22 cellular contexts compared by ENCODE assay signal in genomic region chr16:68503334-68503733, GRCh38. TPM values are rescaled to one million over a fixed set of nuclear protein-coding genes. Genes with fewer than 3 reads are reported as not detected.
DNase-seq lines count a peak whose midpoint lies in the region; ATAC-seq and TF ChIP-seq lines count a peak whose summit lies in the region.
"Had no signal": no experiment of that assay in that cellular context is flagged by ENCODE, and none has a peak within 500 bp of the region (broad histone marks: within the 10 kb centered on the region; RNA-seq: fewer than 3 reads in every experiment).

No MANE protein-coding gene starts in this region.

- no peaks in the 10 kb centered on the region for H3K9me2 ChIP-seq in PC-3 (replicated peaks; ENCODE audit: low read length)

- TF ChIP-seq CTCF in PC-3 (conservative IDR thresholded peaks at IDR 0.05; ENCODE audit: low read depth, low read length) (no peak), foreskin keratinocyte (conservative IDR thresholded peaks at IDR 0.05) (no peak)

- no peak overlapping the region for H3K9ac ChIP-seq in PC-3 (ENCODE audit: low read length)

- POLR2A ChIA-PET in PC-3 (lab: Charles Lee; ENCODE audit: unreplicated experiment), result no interaction called here

- H3K27ac ChIP-seq in PC-3 (ENCODE audit: low read length) (no peak overlapping the region), foreskin keratinocyte (no peak overlapping the region)
- H3K27ac ChIP-seq: gastroesophageal sphincter, Peyer's patch, tibial nerve had no signal

- no peaks in the 10 kb centered on the region for H3F3A ChIP-seq in PC-3 (ENCODE audit: low read length, unreplicated experiment)

- no peaks in the 10 kb centered on the region for H4K20me1 ChIP-seq in PC-3 (ENCODE audit: low read length)

- H3K36me3 ChIP-seq in PC-3 (ENCODE audit: low read depth, low read length), result no peaks in the 10 kb centered on the region
- H3K36me3 ChIP-seq: gastroesophageal sphincter, Peyer's patch, tibial nerve had no signal

- no peaks in the 10 kb centered on the region for H3K9me3 ChIP-seq in PC-3 (ENCODE audit: low read length)
- H3K9me3 ChIP-seq: gastroesophageal sphincter, Peyer's patch, tibial nerve had no signal

- DNase-seq in A172 (ENCODE audit: low spot score) (peak; percentile 41), ELR (ENCODE audit: low read depth) (peak; percentile 83), PC-3 (peak; percentile 28), foreskin keratinocyte (no peak), SKM-1 (lab: John Stamatoyannopoulos, UW; ENCODE audit: unreplicated experiment) (no peak), iPS-NIHi11 (ENCODE audit: low spot score) (no peak), NCI-H524 (lab: John Stamatoyannopoulos, UW) (no peak)
- DNase-seq: activated CD4-positive, alpha-beta T cell treated with anti-CD3 and anti-CD28 coated beads, Interleukin-2, amount 50 U/mL, for 4 hours; activated CD8-positive, alpha-beta memory T cell treated with anti-CD3 and anti-CD28 coated beads, Interleukin-2, amount 50 U/mL, for 48 hours; activated naive CD8-positive, alpha-beta T cell treated with anti-CD3 and anti-CD28 coated beads, Interleukin-2, amount 10 ng/mL, durations not matched to agents 7 days and 5 days; erythroblast; mesenchymal stem cell; NCI-H1417 treated with DMSO at 0.1 percent for 48 hours; NK-92 treated with Interleukin-12 subunit alpha and Interleukin-12 subunit beta, amount 100 ng/mL, for 24 hours; nucleus accumbens; Peyer's patch; stimulated activated CD4-positive, alpha-beta T cell treated with anti-CD3 and anti-CD28 coated beads, Interleukin-4, amount 100 ng/mL, for 1 hour; stimulated activated naive CD8-positive, alpha-beta T cell treated with anti-CD3 and anti-CD28 coated beads, Interleukin-15, Interleukin-2, amounts not matched to agents 100 U/mL and 50 U/mL, for 24 hours had no signal

- H3K4me2 ChIP-seq in PC-3 (ENCODE audit: low read length), result no peak overlapping the region

- no peaks in the 10 kb centered on the region for H3K79me2 ChIP-seq in PC-3 (ENCODE audit: low read length)

- H3K27me3 ChIP-seq in PC-3 (ENCODE audit: low read length) (no peaks in the 10 kb centered on the region), foreskin keratinocyte (peaks cover 42% of the 10 kb centered on the region)
- H3K27me3 ChIP-seq: Peyer's patch had no signal

- no peak overlapping the region for H2AFZ ChIP-seq in PC-3 (ENCODE audit: low read length)

- no peak overlapping the region for H3K4me3 ChIP-seq in PC-3 (ENCODE audit: low read length)
- H3K4me3 ChIP-seq: gastroesophageal sphincter, GM12878, Peyer's patch, tibial nerve had no signal

- no peaks in the 10 kb centered on the region; the same call in 1 of the 2 replicates for H3K4me1 ChIP-seq in PC-3 (ENCODE audit: insufficient read depth, low read length)
- H3K4me1 ChIP-seq in foreskin keratinocyte, result no peaks in the 10 kb centered on the region
- H3K4me1 ChIP-seq: gastroesophageal sphincter, Peyer's patch, tibial nerve had no signal

- BruUV-seq in PC-3 (replicated peaks; lab: Mats Ljungman, UMichigan), result no TSS peak

- intact Hi-C loops in PC-3 (cut with micrococcal nuclease), result no loop called here

- CTCF ChIA-PET in PC-3 (lab: Charles Lee), result no interaction called here

- no peak for ATAC-seq in PC-3
- peak; percentile 38 for ATAC-seq in foreskin keratinocyte
- ATAC-seq in HG03280 (IDR thresholded peaks at IDR 0.05; ENCODE audit: unreplicated experiment), result no peak
- ATAC-seq: gastroesophageal sphincter; GM12878; stimulated activated naive CD8-positive, alpha-beta T cell treated with anti-CD3 and anti-CD28 coated beads, Interleukin-15, Interleukin-2, amounts not matched to agents 100 U/mL and 50 U/mL, for 24 hours had no signal

RNA-seq across cellular contexts. Expression of gene ZFP90, which starts 35.8 kb away (rescaled TPM):
- total RNA-seq in A172 (2014; rRNA removed; shearing (Covaris generic)), result 38.9 and 50.4 TPM in 2 replicates
- 13.1 and 18.9 TPM in 2 replicates for total RNA-seq in PC-3 (2014; rRNA removed)
- 18.7 and 21.7 TPM in 2 replicates for total RNA-seq in foreskin keratinocyte
- 5.6 and 5.7 TPM in 2 replicates for polyA plus RNA-seq in foreskin keratinocyte

RNA-seq across cellular contexts. Expression of gene SMPD3, which starts 55.0 kb away (rescaled TPM):
- 0.12 and 0.65 TPM in 2 replicates for total RNA-seq in A172 (2014; rRNA removed; shearing (Covaris generic))
- total RNA-seq in PC-3 (2014; rRNA removed) (0.06 TPM in 1 of 2 replicates, not detected in the other), foreskin keratinocyte (0.07 and 0.10 TPM in 2 replicates)
- 0.01 and 0.03 TPM in 2 replicates for polyA plus RNA-seq in foreskin keratinocyte

Comparison
In these comparisons a context has a peak if more than half of its experiments do, and no peak if none do; other contexts are left out.
1. DNase-seq: peak in A172 (single experiment), ELR (single experiment) and PC-3 (single experiment); none in foreskin keratinocyte (0 of 2), SKM-1 (single experiment), iPS-NIHi11 (single experiment) and NCI-H524 (0 of 2).